17 cellular contexts compared by ENCODE assay signal in genomic region chr5:2135354-2135753, GRCh38.
DNase-seq lines count a peak whose midpoint lies in the region; ATAC-seq and TF ChIP-seq lines count a peak whose summit lies in the region.
"Had no signal": no experiment of that assay in that cellular context is flagged by ENCODE, and none has a peak within 500 bp of the region (broad histone marks: within the 10 kb centered on the region; RNA-seq: fewer than 3 reads in every experiment).

No MANE protein-coding gene starts in this region.

- H3K79me2 ChIP-seq in PC-3 (ENCODE audit: low read length): no peaks in the 10 kb centered on the region

- ATAC-seq in natural killer cell treated with Interleukin-12 subunit alpha and Interleukin-12 subunit beta and Interleukin-15 and Interleukin-18, amount 100 ng/mL, for 72 hours: no peak
- ATAC-seq in natural killer cell: no peak
- ATAC-seq in PC-3: peak; percentile 20
- no peak for ATAC-seq in activated T-helper 17 cell treated with anti-CD3 and anti-CD28 coated beads, Interleukin-2, amount 50 U/mL, for 72 hours (replicated peaks)

- POLR2A ChIA-PET in PC-3 (lab: Charles Lee; ENCODE audit: unreplicated experiment): no interaction called here

- H3K4me3 Mint-ChIP-seq in natural killer cell treated with Interleukin-12 subunit alpha and Interleukin-12 subunit beta and Interleukin-15 and Interleukin-18, amount 100 ng/mL, for 72 hours: no peak overlapping the region
- no peak overlapping the region for H3K4me3 Mint-ChIP-seq in natural killer cell
- H3K4me3 Mint-ChIP-seq in activated T-helper 17 cell treated with anti-CD3 and anti-CD28 coated beads, Interleukin-2, amount 50 U/mL, for 72 hours: no peak overlapping the region
- no peak overlapping the region for H3K4me3 Mint-ChIP-seq in nephron progenitor cell
- H3K4me3 Mint-ChIP-seq: HFFc6 had no signal

- no peaks in the 10 kb centered on the region for H3K9me3 ChIP-seq in PC-3 (ENCODE audit: low read length)

- TF ChIP-seq CTCF in natural killer cell (IDR thresholded peaks at IDR 0.05) (no peak), PC-3 (conservative IDR thresholded peaks at IDR 0.05; ENCODE audit: low read depth, low read length) (no peak), nephron progenitor cell (IDR thresholded peaks at IDR 0.05) (no peak)

- peaks cover 7% of the 10 kb centered on the region for H3K4me1 ChIP-seq in PC-3 (ENCODE audit: insufficient read depth, low read length)
- H3K4me1 ChIP-seq: SJSA1 had no signal

- H3K4me3 ChIP-seq in PC-3 (ENCODE audit: low read length): 0 out of 2 replicates have a peak overlapping the region, but pooled peaks have one; percentile 21
- H3K4me3 ChIP-seq: SJSA1 had no signal

- H3F3A ChIP-seq in PC-3 (ENCODE audit: low read length, unreplicated experiment): no peaks in the 10 kb centered on the region

- H3K36me3 ChIP-seq in PC-3 (ENCODE audit: low read depth, low read length): no peaks in the 10 kb centered on the region
- H3K36me3 ChIP-seq: SJSA1 had no signal

- CTCF ChIA-PET in PC-3 (lab: Charles Lee): no interaction called here

- no peak overlapping the region for H3K27ac Mint-ChIP-seq in natural killer cell treated with Interleukin-12 subunit alpha and Interleukin-12 subunit beta and Interleukin-15 and Interleukin-18, amount 100 ng/mL, for 72 hours
- H3K27ac Mint-ChIP-seq in natural killer cell (no peak overlapping the region), nephron progenitor cell (no peak overlapping the region)
- H3K27ac Mint-ChIP-seq in activated T-helper 17 cell treated with anti-CD3 and anti-CD28 coated beads, Interleukin-2, amount 50 U/mL, for 72 hours: no peak overlapping the region
- H3K27ac Mint-ChIP-seq: HFFc6 had no signal

- H3K36me3 Mint-ChIP-seq in natural killer cell treated with Interleukin-12 subunit alpha and Interleukin-12 subunit beta and Interleukin-15 and Interleukin-18, amount 100 ng/mL, for 72 hours: no peaks in the 10 kb centered on the region
- no peaks in the 10 kb centered on the region for H3K36me3 Mint-ChIP-seq in natural killer cell
- no peaks in the 10 kb centered on the region for H3K36me3 Mint-ChIP-seq in activated T-helper 17 cell treated with anti-CD3 and anti-CD28 coated beads, Interleukin-2, amount 50 U/mL, for 72 hours (ENCODE audit: low read depth)
- H3K36me3 Mint-ChIP-seq in nephron progenitor cell (ENCODE audit: low read depth): no peaks in the 10 kb centered on the region

- H3K9ac ChIP-seq in PC-3 (ENCODE audit: low read length): no peak overlapping the region
- H3K9ac ChIP-seq: KMS-11 had no signal

- no TSS peak for BruUV-seq in PC-3 (replicated peaks; lab: Mats Ljungman, UMichigan)

- H3K27ac ChIP-seq in PC-3 (ENCODE audit: low read length): no peak overlapping the region
- H3K27ac ChIP-seq: C4-2B, KMS-11, SJSA1 had no signal

- H3K4me2 ChIP-seq in PC-3 (ENCODE audit: low read length): peak overlapping the region; percentile 62
- H3K4me2 ChIP-seq: KMS-11 had no signal

- peaks cover 2 to 7% of the 10 kb centered on the region in 2 donors for H3K27me3 Mint-ChIP-seq in natural killer cell treated with Interleukin-12 subunit alpha and Interleukin-12 subunit beta and Interleukin-15 and Interleukin-18, amount 100 ng/mL, for 72 hours
- H3K27me3 Mint-ChIP-seq in natural killer cell (ENCODE audit: low read depth in 2 of 2) (peaks cover 0 to 8% of the 10 kb centered on the region in 2 donors), nephron progenitor cell (ENCODE audit: low read depth, poor library complexity) (peaks cover 17% of the 10 kb centered on the region)
- peaks cover 11% of the 10 kb centered on the region for H3K27me3 Mint-ChIP-seq in activated T-helper 17 cell treated with anti-CD3 and anti-CD28 coated beads, Interleukin-2, amount 50 U/mL, for 72 hours

- no peaks in the 10 kb centered on the region for H3K9me2 ChIP-seq in PC-3 (replicated peaks; ENCODE audit: low read length)

- no peaks in the 10 kb centered on the region for H4K20me1 ChIP-seq in PC-3 (ENCODE audit: low read length)

- peaks cover 15% of the 10 kb centered on the region for H3K27me3 ChIP-seq in PC-3 (ENCODE audit: low read length)
- H3K27me3 ChIP-seq: SJSA1 had no signal

- peak; percentile 10 for DNase-seq in natural killer cell treated with Interleukin-12 subunit alpha and Interleukin-12 subunit beta and Interleukin-15 and Interleukin-18, amount 100 ng/mL, for 72 hours (ENCODE audit: low spot score)
- DNase-seq in natural killer cell (no peak), PC-3 (no peak), mesenteric fat pad (ENCODE audit: low spot score) (peak; percentile 76), HuH-7.5 (ENCODE audit: low spot score) (no peak), nephron progenitor cell (no peak), NCI-H2107 (lab: John Stamatoyannopoulos, UW) (no peak)
- DNase-seq: DMS79, HFFc6, NCI-H1417 treated with DMSO at 0.1 percent for 48 hours, NCI-H187 treated with DMSO at 0.1 percent for 48 hours, NCI-H226, NCI-H524 had no signal

- intact Hi-C loops in natural killer cell (cut with micrococcal nuclease) (no loop called here), PC-3 (cut with micrococcal nuclease) (no loop called here)

- no peaks in the 10 kb centered on the region for H3K4me1 Mint-ChIP-seq in natural killer cell treated with Interleukin-12 subunit alpha and Interleukin-12 subunit beta and Interleukin-15 and Interleukin-18, amount 100 ng/mL, for 72 hours (ENCODE audit: low read depth in 2 of 2)
- no peaks in the 10 kb centered on the region for H3K4me1 Mint-ChIP-seq in natural killer cell
- H3K4me1 Mint-ChIP-seq in activated T-helper 17 cell treated with anti-CD3 and anti-CD28 coated beads, Interleukin-2, amount 50 U/mL, for 72 hours: peaks cover 8% of the 10 kb centered on the region
- peaks cover 65% of the 10 kb centered on the region for H3K4me1 Mint-ChIP-seq in nephron progenitor cell

- 0 out of 2 replicates have a peak overlapping the region, but pooled peaks have one; percentile 22 for H2AFZ ChIP-seq in PC-3 (ENCODE audit: low read length)

- no peaks in the 10 kb centered on the region for H3K9me3 Mint-ChIP-seq in natural killer cell treated with Interleukin-12 subunit alpha and Interleukin-12 subunit beta and Interleukin-15 and Interleukin-18, amount 100 ng/mL, for 72 hours
- no peaks in the 10 kb centered on the region for H3K9me3 Mint-ChIP-seq in natural killer cell
- H3K9me3 Mint-ChIP-seq in activated T-helper 17 cell treated with anti-CD3 and anti-CD28 coated beads, Interleukin-2, amount 50 U/mL, for 72 hours: peaks cover 3% of the 10 kb centered on the region
- peaks cover 8% of the 10 kb centered on the region for H3K9me3 Mint-ChIP-seq in nephron progenitor cell

Comparison
In these comparisons a context has a peak if more than half of its experiments do, and no peak if none do; other contexts are left out.
1. DNase-seq: peak in natural killer cell treated with Interleukin-12 subunit alpha and Interleukin-12 subunit beta and Interleukin-15 and Interleukin-18, amount 100 ng/mL, for 72 hours (single experiment) and mesenteric fat pad (single experiment); none in natural killer cell (single experiment), PC-3 (single experiment), HuH-7.5 (single experiment), nephron progenitor cell (single experiment) and NCI-H2107 (single experiment).